18 cellular contexts compared by ENCODE assay signal in genomic region chr17:29076722-29077121, GRCh38. TPM values are rescaled to one million over a fixed set of nuclear protein-coding genes. Genes with fewer than 3 reads are reported as not detected.
DNase-seq lines count a peak whose midpoint lies in the region; ATAC-seq lines count a peak whose summit lies in the region.
"Had no signal": no experiment of that assay in that cellular context is flagged by ENCODE, and none has a peak within 500 bp of the region (broad histone marks: within the 10 kb centered on the region; RNA-seq: fewer than 3 reads in every experiment).

No MANE protein-coding gene starts in this region.

- H2AFZ ChIP-seq in GM23248 = no peak overlapping the region

- no peaks in the 10 kb centered on the region for H3K9me2 ChIP-seq in GM23248 (ENCODE audit: insufficient read depth)

- no peaks in the 10 kb centered on the region for H4K20me1 ChIP-seq in GM23248 (ENCODE audit: insufficient read depth)

- no peaks in the 10 kb centered on the region for H3K36me3 ChIP-seq in GM23248 (ENCODE audit: low read depth)

- no peaks in the 10 kb centered on the region for H3K9me3 ChIP-seq in GM23248 (ENCODE audit: low read depth)
- H3K9me3 ChIP-seq: mucosa of descending colon, Peyer's patch, sigmoid colon had no signal

- 84 to 86% methylated on average over 7 of the region's 7 CpGs for WGBS in GM23248 (ENCODE audit: low coverage in 1 of 2, low lambda C conversion rate in 2 of 2, missing lambda C conversion rate in 2 of 2), 2 experiments

- H3K4me3 Mint-ChIP-seq in T-cell = no peak overlapping the region
- H3K4me3 Mint-ChIP-seq: stimulated activated naive CD8-positive, alpha-beta T cell treated with anti-CD3 and anti-CD28 coated beads, Interleukin-15, amount 100 ng/mL, for 72 hours had no signal

- peak overlapping the region; percentile 11 to 23 for H3K27ac Mint-ChIP-seq in T-cell

- no peaks in the 10 kb centered on the region for H3K79me2 ChIP-seq in GM23248 (ENCODE audit: insufficient read depth)

- H3K4me1 ChIP-seq in GM23248 (ENCODE audit: insufficient read depth) = no peaks in the 10 kb centered on the region
- H3K4me1 ChIP-seq: Peyer's patch, sigmoid colon had no signal

- H3K4me2 ChIP-seq in GM23248 (ENCODE audit: unreplicated experiment) = no peak overlapping the region

- ATAC-seq in T-cell (replicated peaks in 1 of 4) = no peak
- ATAC-seq in GM19452 (IDR thresholded peaks at IDR 0.05; ENCODE audit: unreplicated experiment) = no peak
- no peak for ATAC-seq in HG02970 (IDR thresholded peaks at IDR 0.05; ENCODE audit: low FRiP score, unreplicated experiment)
- ATAC-seq: activated CD4-positive, CD25-positive, alpha-beta regulatory T cell treated with anti-CD3 and anti-CD28 coated beads, Interleukin-2, amount 50 U/mL, for 24 hours; mucosa of descending colon; stimulated activated naive CD8-positive, alpha-beta T cell treated with anti-CD3 and anti-CD28 coated beads, Interleukin-15, amount 100 ng/mL, for 72 hours had no signal

- H3F3A ChIP-seq in GM23248 (ENCODE audit: insufficient read depth) = no peaks in the 10 kb centered on the region

- H3K9me3 Mint-ChIP-seq in T-cell = no peaks in the 10 kb centered on the region
- H3K9me3 Mint-ChIP-seq: stimulated activated naive CD8-positive, alpha-beta T cell treated with anti-CD3 and anti-CD28 coated beads, Interleukin-15, amount 100 ng/mL, for 72 hours had no signal

- H3K27ac ChIP-seq in GM23248 = no peak overlapping the region
- H3K27ac ChIP-seq: Peyer's patch, sigmoid colon, SK-N-MC had no signal

- peaks cover 20% of the 10 kb centered on the region for H3K36me3 Mint-ChIP-seq in T-cell

- in situ Hi-C loops in GM23248 (cut with MboI) = no loop called here

- H3K4me1 Mint-ChIP-seq in T-cell = peaks cover 0 to 9% (median 6%) of the 10 kb centered on the region in 3 donors
- H3K4me1 Mint-ChIP-seq: stimulated activated naive CD8-positive, alpha-beta T cell treated with anti-CD3 and anti-CD28 coated beads, Interleukin-15, amount 100 ng/mL, for 72 hours had no signal

- CTCF ChIA-PET in T-cell (lab: Charles Lee) = no interaction called here

- H3K4me3 ChIP-seq in GM23248 = no peak overlapping the region
- H3K4me3 ChIP-seq: mucosa of descending colon, Peyer's patch, sigmoid colon, SK-N-MC had no signal

- no peak overlapping the region for H3K9ac ChIP-seq in GM23248

- DNase-seq in Ammon's horn (ENCODE audit: low spot score) (peak; percentile 87), T-cell (no peak), globus pallidus (ENCODE audit: low spot score) (peak; percentile 89), nucleus accumbens (lab: John Stamatoyannopoulos, UW) (peak in 44 of 56 donors; percentile 10 to 79 (median 48)), GM23248 (no peak), NK-92 (lab: John Stamatoyannopoulos, UW; ENCODE audit: unreplicated experiment) (no peak)
- DNase-seq: NCI-H1436; NCI-H2227 treated with DMSO at 0.1 percent for 48 hours; Peyer's patch; sigmoid colon; stimulated activated CD4-positive, alpha-beta T cell treated with anti-CD3 and anti-CD28 coated beads, Interleukin-1b, Interleukin-23, amount 100 ng/mL, for 48 hours; stimulated activated naive CD8-positive, alpha-beta T cell treated with anti-CD3 and anti-CD28 coated beads, Interleukin-15, amount 100 ng/mL, for 72 hours; T-helper 9 cell had no signal

- H3K27me3 Mint-ChIP-seq in T-cell = no peaks in the 10 kb centered on the region
- H3K27me3 Mint-ChIP-seq: stimulated activated naive CD8-positive, alpha-beta T cell treated with anti-CD3 and anti-CD28 coated beads, Interleukin-15, amount 100 ng/mL, for 72 hours had no signal

- H3K27me3 ChIP-seq in GM23248 (replicated peaks; ENCODE audit: insufficient read depth) = no peaks in the 10 kb centered on the region
- H3K27me3 ChIP-seq: Peyer's patch, sigmoid colon had no signal

- POLR2A ChIA-PET in T-cell (lab: Charles Lee) = no interaction called here

RNA-seq across cellular contexts. Expression of gene PIPOX, which starts 33.8 kb away (rescaled TPM):
- 1 to 10 TPM; 2.4 to 5.7 (median 4.6) TPM for total RNA-seq in T-cell
- not detected in 2 replicates for total RNA-seq in GM23248 (2014; rRNA removed; shearing (Covaris generic))
- not detected in 2 replicates for polyA plus RNA-seq in GM23248 (2016; fragmentation: Nextera tagmentation; extraction: Ambion mirVana)

Comparison
In these comparisons a context has a peak if more than half of its experiments do, and no peak if none do; other contexts are left out.
1. DNase-seq: peak in Ammon's horn (single experiment), globus pallidus (single experiment) and nucleus accumbens (44 of 56); none in T-cell (0 of 34), GM23248 (single experiment) and NK-92 (single experiment).